22 cellular contexts compared by ENCODE assay signal in genomic region chr14:70022771-70023445, GRCh38.
A peak's percentile ranks its signal among the peaks of the same experiment; 100 is the strongest.
DNase-seq lines count a peak whose midpoint lies in the region; ATAC-seq, FAIRE-seq and TF ChIP-seq lines count a peak whose summit lies in the region.
"Had no signal": no experiment of that assay in that cellular context is flagged by ENCODE, and none has a peak within 500 bp of the region (broad histone marks: within the 10 kb centered on the region; RNA-seq: fewer than 3 reads in every experiment).

No MANE protein-coding gene starts in this region.

- TF ChIP-seq POLR2A in breast epithelium (IDR thresholded peaks at IDR 0.05) (no peak), H1 (IDR thresholded peaks at IDR 0.05; ENCODE audit: control extremely low read depth in 1 of 2, low read depth in 2 of 2, low read length in 2 of 2) (no peak)

- in situ Hi-C loops in mammary epithelial cell (cut with MboI; ENCODE audit: low sequenced_read_pairs in 2 of 2), result no loop called here

- H3K9me3 ChIP-seq in mammary epithelial cell (replicated peaks; ENCODE audit: insufficient read depth, low read length), result no peaks in the 10 kb centered on the region
- H3K9me3 ChIP-seq in breast epithelium, result no peaks in the 10 kb centered on the region
- no peaks in the 10 kb centered on the region for H3K9me3 ChIP-seq in H1 (ENCODE audit: insufficient read depth in 2 of 2, low read depth in 1 of 2, low read length in 1 of 2)
- H3K9me3 ChIP-seq: BLaER1, Caco-2, HAP-1 had no signal

- H3K18ac ChIP-seq in H1 (ENCODE audit: extremely low read depth, low read length), result no peak overlapping the region

- no peaks in the 10 kb centered on the region for H3K27me3 ChIP-seq in mammary epithelial cell (ENCODE audit: insufficient read depth, low read length)
- H3K27me3 ChIP-seq in breast epithelium, result no peaks in the 10 kb centered on the region
- H3K27me3 ChIP-seq in H1 (replicated peaks in 1 of 4; ENCODE audit: control insufficient read depth in 3 of 4, extremely low read depth in 1 of 4, insufficient read depth in 3 of 4, low read length in 3 of 4), result no peaks in the 10 kb centered on the region
- H3K27me3 ChIP-seq: BLaER1 had no signal

- CTCF ChIA-PET in mammary epithelial cell (lab: Charles Lee; ENCODE audit: low non-redundant PET), result no interaction called here
- CTCF ChIA-PET in H1 (lab: Charles Lee; ENCODE audit: partially characterized antibody), result interaction anchor here (0.7 to 3.1 kb wide), 7 partner anchors 9 to 204 kb away, joined by 3 to 15 read pairs (median 3); partner anchors contain the start of gene SMOC1
- CTCF ChIA-PET in activated naive CD4-positive, alpha-beta T cell treated with anti-CD3 and anti-CD28 coated beads, Interleukin-2, amount 10 ng/mL, durations not matched to agents 7 days and 5 days (lab: Charles Lee), result interaction anchor here (1.2 kb wide), 1 partner anchor 292 kb away, joined by 4 read pairs; no protein-coding TSS in a partner anchor

- H3K27me3 Mint-ChIP-seq in stimulated activated memory B cell treated with anti-CD40 and anti-IgM and Interleukin-4, amounts not matched to agents 10 μg/mL and 1 μg/mL and 100 μg/mL, for 72 hours, result no peaks in the 10 kb centered on the region
- H3K27me3 Mint-ChIP-seq in activated naive CD4-positive, alpha-beta T cell treated with anti-CD3 and anti-CD28 coated beads, Interleukin-2, amount 10 ng/mL, durations not matched to agents 7 days and 5 days, result peaks cover 8% of the 10 kb centered on the region

- H3K27ac ChIP-seq in mammary epithelial cell (ENCODE audit: insufficient read depth, low read depth, low read length) (no peak overlapping the region), breast epithelium (no peak overlapping the region), H1 (ENCODE audit: low read depth, low read length) (no peak overlapping the region)
- H3K27ac ChIP-seq: 22Rv1, BLaER1, C4-2B had no signal

- TF ChIP-seq RAD21 in H1 (IDR thresholded peaks at IDR 0.05 in 1 of 2, conservative IDR thresholded peaks at IDR 0.05 in 1 of 2; ENCODE audit: low read depth in 2 of 2, low read length in 2 of 2), result no peak

- H4K91ac ChIP-seq in H1 (replicated peaks; ENCODE audit: insufficient read length, low read length), result no peak overlapping the region

- BruUV-seq in mammary epithelial cell (replicated peaks; lab: Mats Ljungman, UMichigan), result no TSS peak

- ATAC-seq in stimulated activated memory B cell treated with anti-CD40 and anti-IgM and Interleukin-4, amounts not matched to agents 10 μg/mL and 1 μg/mL and 100 μg/mL, for 72 hours, result no peak
- ATAC-seq: CD8-positive, alpha-beta T cell; GM23338 had no signal

- no peaks in the 10 kb centered on the region for H3K4me1 Mint-ChIP-seq in stimulated activated memory B cell treated with anti-CD40 and anti-IgM and Interleukin-4, amounts not matched to agents 10 μg/mL and 1 μg/mL and 100 μg/mL, for 72 hours
- H3K4me1 Mint-ChIP-seq in activated naive CD4-positive, alpha-beta T cell treated with anti-CD3 and anti-CD28 coated beads, Interleukin-2, amount 10 ng/mL, durations not matched to agents 7 days and 5 days, result peaks cover 16% of the 10 kb centered on the region

- H3K4me3 Mint-ChIP-seq in stimulated activated memory B cell treated with anti-CD40 and anti-IgM and Interleukin-4, amounts not matched to agents 10 μg/mL and 1 μg/mL and 100 μg/mL, for 72 hours, result no peak overlapping the region
- H3K4me3 Mint-ChIP-seq in activated naive CD4-positive, alpha-beta T cell treated with anti-CD3 and anti-CD28 coated beads, Interleukin-2, amount 10 ng/mL, durations not matched to agents 7 days and 5 days, result no peak overlapping the region
- H3K4me3 Mint-ChIP-seq: B cell; CD4-positive, CD25-positive, alpha-beta regulatory T cell; CD8-positive, alpha-beta T cell; GM23338; HFFc6 had no signal

- H3K56ac ChIP-seq in H1 (replicated peaks; ENCODE audit: insufficient read length, low read depth, low read length), result no peak overlapping the region

- TF ChIP-seq CTCF in mammary epithelial cell (conservative IDR thresholded peaks at IDR 0.05 in 1 of 2, IDR thresholded peaks at IDR 0.05 in 1 of 2; ENCODE audit: extremely low read depth in 1 of 2, insufficient read depth in 1 of 2, low read depth in 1 of 2, low read length in 2 of 2), result no peak
- TF ChIP-seq CTCF in breast epithelium (IDR thresholded peaks at IDR 0.05), result no peak
- no peak for TF ChIP-seq CTCF in H1 (IDR thresholded peaks at IDR 0.05; ENCODE audit: control extremely low read depth in 1 of 3, insufficient read depth in 1 of 3, low read depth in 1 of 3, low read length in 3 of 3)

- no peaks in the 10 kb centered on the region for H3K79me1 ChIP-seq in H1 (ENCODE audit: low read depth, low read length)

- H3K23ac ChIP-seq in H1 (ENCODE audit: insufficient read length), result no peak overlapping the region

- H3K4me1 ChIP-seq in mammary epithelial cell (ENCODE audit: insufficient read depth, low read length), result peaks cover 24% of the 10 kb centered on the region
- peaks cover 0 to 7% of the 10 kb centered on the region in 2 donors for H3K4me1 ChIP-seq in breast epithelium
- H3K4me1 ChIP-seq in H1 (replicated peaks in 1 of 4; ENCODE audit: control insufficient read depth in 3 of 4, insufficient read depth in 4 of 4, low read length in 3 of 4), result peaks cover 0 to 2% (median 0%) of the 10 kb centered on the region in 4 experiments; a peak in 2 of 7 replicates
- H3K4me1 ChIP-seq: Caco-2, HAP-1 had no signal

- POLR2A ChIA-PET in H1 (lab: Charles Lee; ENCODE audit: partially characterized antibody), result no interaction called here

- 0 out of 2 replicates have a peak overlapping the region, but pooled peaks have one; percentile 6 for H4K8ac ChIP-seq in H1 (ENCODE audit: extremely low read depth, insufficient read depth, low read length)

- H2BK5ac ChIP-seq in H1 (ENCODE audit: low read depth, low read length), result no peak overlapping the region

- H3K9me3 Mint-ChIP-seq in stimulated activated memory B cell treated with anti-CD40 and anti-IgM and Interleukin-4, amounts not matched to agents 10 μg/mL and 1 μg/mL and 100 μg/mL, for 72 hours, result no peaks in the 10 kb centered on the region
- no peaks in the 10 kb centered on the region for H3K9me3 Mint-ChIP-seq in activated naive CD4-positive, alpha-beta T cell treated with anti-CD3 and anti-CD28 coated beads, Interleukin-2, amount 10 ng/mL, durations not matched to agents 7 days and 5 days
- H3K9me3 Mint-ChIP-seq: CD8-positive, alpha-beta T cell; GM23338; HFFc6 had no signal

- H2BK20ac ChIP-seq in H1 (ENCODE audit: low read length), result no peak overlapping the region

- no peak overlapping the region for H3K4ac ChIP-seq in H1 (replicated peaks; ENCODE audit: insufficient read length, low read depth, low read length)

- H2AFZ ChIP-seq in mammary epithelial cell (ENCODE audit: low read depth, low read length) (no peak overlapping the region), H1 (ENCODE audit: low read length) (no peak overlapping the region)
- H2AFZ ChIP-seq: GM23338 had no signal

- H3K4me3 ChIP-seq in mammary epithelial cell (replicated peaks in 1 of 3; ENCODE audit: insufficient read depth in 1 of 3, low read depth in 2 of 3, low read length in 3 of 3), result no peak overlapping the region
- no peak overlapping the region for H3K4me3 ChIP-seq in breast epithelium
- no peak overlapping the region for H3K4me3 ChIP-seq in H1 (ENCODE audit: extremely low read depth in 1 of 4, insufficient read depth in 2 of 4, low read depth in 3 of 4, low read length in 4 of 4)
- H3K4me3 ChIP-seq: BLaER1, GM23338, HAP-1 had no signal

- H4K20me1 ChIP-seq in mammary epithelial cell (ENCODE audit: insufficient read depth, low read length) (no peaks in the 10 kb centered on the region), H1 (replicated peaks in 1 of 2; ENCODE audit: control insufficient read depth in 1 of 2, insufficient read depth in 2 of 2, low read length in 2 of 2) (no peaks in the 10 kb centered on the region)
- H4K20me1 ChIP-seq: BLaER1 had no signal

- no peak overlapping the region for H2AK5ac ChIP-seq in H1 (ENCODE audit: low read depth, low read length)

- no peak for TF ChIP-seq EP300 in H1 (IDR thresholded peaks at IDR 0.05; ENCODE audit: borderline replicate concordance in 1 of 2, low read depth in 2 of 2, low read length in 2 of 2)

- FAIRE-seq in H1 (lab: Jason Lieb, UNC), result no peak
- FAIRE-seq: A204.1, G401.6, GM19239, H54 had no signal

- intact Hi-C loops in mammary epithelial cell (cut with micrococcal nuclease), result no loop called here
- intact Hi-C loops in breast epithelium (cut with DNase I; ENCODE audit: low total_unique reads), result loop anchor here (10.0 kb wide), 1 partner anchor 208 kb away; no protein-coding TSS in a partner anchor

- no peak overlapping the region for H2BK15ac ChIP-seq in H1 (ENCODE audit: low read length)

- DNase-seq in mammary epithelial cell (peak; percentile 57), breast epithelium (ENCODE audit: low spot score in 2 of 2) (no peak), NCI-H82 (lab: John Stamatoyannopoulos, UW) (peak; percentile 8), H1 (ENCODE audit: low read depth in 1 of 2, low spot score in 2 of 2) (no peak)
- no peak for DNase-seq in activated naive CD4-positive, alpha-beta T cell treated with anti-CD3 and anti-CD28 coated beads, Interleukin-2, amount 10 ng/mL, durations not matched to agents 7 days and 5 days
- DNase-seq: Caco-2; CD4-positive, CD25-positive, alpha-beta regulatory T cell; CD8-positive, alpha-beta T cell; DMS153; DND-41; HFFc6 had no signal

- H3K9ac ChIP-seq in mammary epithelial cell (ENCODE audit: insufficient read depth, low read length) (no peak overlapping the region), H1 (replicated peaks in 1 of 4; ENCODE audit: extremely low read depth in 1 of 4, low read depth in 3 of 4, low read length in 3 of 4) (no peak overlapping the region)
- H3K9ac ChIP-seq: BLaER1 had no signal

- H3K23me2 ChIP-seq in H1 (ENCODE audit: low read depth, low read length), result peaks cover 2% of the 10 kb centered on the region; the same call in 1 of the 2 replicates

- dilution Hi-C loops in mammary epithelial cell (cut with HindIII; ENCODE audit: low sequenced_read_pairs), result no loop called here

- no peak overlapping the region for H2BK12ac ChIP-seq in H1 (ENCODE audit: low read depth, low read length)

- no peak overlapping the region for H3K4me2 ChIP-seq in mammary epithelial cell (ENCODE audit: insufficient read depth, low read depth, low read length)
- H3K4me2 ChIP-seq in H1 (ENCODE audit: insufficient read depth in 1 of 2, low read depth in 2 of 2, low read length in 2 of 2), result no peak overlapping the region
- H3K4me2 ChIP-seq: BLaER1, GM23338 had no signal

- H3K36me3 ChIP-seq in mammary epithelial cell (ENCODE audit: insufficient read depth, low read length), result no peaks in the 10 kb centered on the region
- H3K36me3 ChIP-seq in breast epithelium, result no peaks in the 10 kb centered on the region
- H3K36me3 ChIP-seq in H1 (ENCODE audit: control insufficient read depth in 2 of 4, insufficient read depth in 4 of 4, low read length in 3 of 4), result no peaks in the 10 kb centered on the region; a peak in 1 of 8 replicates
- H3K36me3 ChIP-seq: BLaER1, HAP-1 had no signal

- no peak overlapping the region for H2BK120ac ChIP-seq in H1 (replicated peaks; ENCODE audit: low read depth, low read length)

- H3K14ac ChIP-seq in H1 (ENCODE audit: insufficient read length), result no peak overlapping the region

- WGBS in mammary epithelial cell (ENCODE audit: low coverage, missing lambda C conversion rate), result 97% methylated on average over 15 of the region's 15 CpGs
- WGBS in H1 (ENCODE audit: extremely low coverage in 1 of 2, insufficient coverage in 1 of 2, insufficient read length in 1 of 2, insufficient replicate concordance in 2 of 2, low coverage in 1 of 2, low lambda C conversion rate in 2 of 2, missing lambda C conversion rate in 1 of 2), 2 experiments, result 91% methylated on average over 15 of the region's 15 CpGs; no CpG with 5 or more reads in 1 of the 2 experiments

- H3K27ac Mint-ChIP-seq in stimulated activated memory B cell treated with anti-CD40 and anti-IgM and Interleukin-4, amounts not matched to agents 10 μg/mL and 1 μg/mL and 100 μg/mL, for 72 hours, result no peak overlapping the region
- H3K27ac Mint-ChIP-seq in activated naive CD4-positive, alpha-beta T cell treated with anti-CD3 and anti-CD28 coated beads, Interleukin-2, amount 10 ng/mL, durations not matched to agents 7 days and 5 days, result no peak overlapping the region
- H3K27ac Mint-ChIP-seq: B cell; CD4-positive, CD25-positive, alpha-beta regulatory T cell; CD8-positive, alpha-beta T cell; GM23338; HFFc6 had no signal

- H3K79me2 ChIP-seq in mammary epithelial cell (ENCODE audit: insufficient read depth, low read length) (no peaks in the 10 kb centered on the region), H1 (ENCODE audit: control insufficient read depth in 1 of 2, insufficient read depth in 2 of 2, low read length in 2 of 2) (no peaks in the 10 kb centered on the region)

- H4K5ac ChIP-seq in H1 (ENCODE audit: insufficient read length, low read depth, low read length), result no peak overlapping the region

- H3K36me3 Mint-ChIP-seq in stimulated activated memory B cell treated with anti-CD40 and anti-IgM and Interleukin-4, amounts not matched to agents 10 μg/mL and 1 μg/mL and 100 μg/mL, for 72 hours, result no peaks in the 10 kb centered on the region
- H3K36me3 Mint-ChIP-seq in activated naive CD4-positive, alpha-beta T cell treated with anti-CD3 and anti-CD28 coated beads, Interleukin-2, amount 10 ng/mL, durations not matched to agents 7 days and 5 days, result no peaks in the 10 kb centered on the region
- H3K36me3 Mint-ChIP-seq: CD4-positive, CD25-positive, alpha-beta regulatory T cell; CD8-positive, alpha-beta T cell had no signal

Comparison
In these comparisons a context has a peak if more than half of its experiments do, and no peak if none do; other contexts are left out.
1. DNase-seq: peak in mammary epithelial cell (single experiment) and NCI-H82 (single experiment); none in breast epithelium (0 of 2), H1 (0 of 2) and activated naive CD4-positive, alpha-beta T cell treated with anti-CD3 and anti-CD28 coated beads, Interleukin-2, amount 10 ng/mL, durations not matched to agents 7 days and 5 days (single experiment).